Comparison of ENCODE assay signal across 21 cellular contexts in the genomic region with DNA sequence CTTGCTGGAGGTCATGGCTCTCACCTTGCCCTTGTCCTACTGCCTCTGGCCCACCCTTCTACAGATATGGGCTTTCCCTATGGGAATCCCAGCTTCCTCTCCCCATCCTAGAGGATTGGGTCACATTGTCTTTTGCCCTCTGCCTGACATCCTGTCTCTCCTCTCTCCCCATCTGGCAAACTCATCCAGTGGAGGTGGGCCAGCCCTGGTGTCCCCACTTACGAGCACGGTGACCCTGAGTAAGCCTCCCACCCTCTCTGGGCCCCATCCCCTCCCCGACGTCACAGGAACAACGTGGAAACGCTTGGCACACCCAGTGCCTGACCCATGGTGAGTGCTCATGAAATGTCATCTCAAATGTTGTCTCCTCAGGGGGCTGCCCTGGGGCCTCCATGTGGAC. TPM values are rescaled to one million over a fixed set of nuclear protein-coding genes. Genes with fewer than 3 reads are reported as not detected.
A peak's percentile ranks its signal among the peaks of the same experiment; 100 is the strongest.
DNase-seq lines count a peak whose midpoint lies in the region; ATAC-seq and TF ChIP-seq lines count a peak whose summit lies in the region.
"Had no signal": no experiment of that assay in that cellular context is flagged by ENCODE, and none has a peak within 500 bp of the region (broad histone marks: within the 10 kb centered on the region; RNA-seq: fewer than 3 reads in every experiment).

No MANE protein-coding gene starts in this region.

- peaks cover 98% of the 10 kb centered on the region for H3K4me1 ChIP-seq in BLaER1
- peaks cover 80% of the 10 kb centered on the region for H3K4me1 ChIP-seq in CD8-positive, alpha-beta T cell (ENCODE audit: insufficient read depth, low read length)
- H3K4me1 ChIP-seq in naive thymus-derived CD4-positive, alpha-beta T cell (ENCODE audit: control insufficient read depth in 2 of 2, insufficient read depth in 2 of 2, low read length in 2 of 2) = peaks cover 58 to 85% of the 10 kb centered on the region in 2 donors
- H3K4me1 ChIP-seq: adrenal gland had no signal

- no peak overlapping the region for H3K4me3 Mint-ChIP-seq in CD8-positive, alpha-beta T cell
- H3K4me3 Mint-ChIP-seq in T-helper 17 cell = no peak overlapping the region
- peak overlapping the region in 3 of 10 donors; percentile 9 to 48 (median 42) for H3K4me3 Mint-ChIP-seq in naive thymus-derived CD4-positive, alpha-beta T cell
- no peak overlapping the region for H3K4me3 Mint-ChIP-seq in activated T-helper 2 cell treated with anti-CD3 and anti-CD28 coated beads, Interferon-gamma antibody, Interleukin-2, Interleukin-4, amounts not matched to agents 10 μg/mL and 5 μg/mL and 100 μg/mL, durations not matched to agents 14 hours and 24 hours and 36 hours (ENCODE audit: low read depth)
- H3K4me3 Mint-ChIP-seq: natural killer cell treated with Interleukin-12 subunit alpha and Interleukin-12 subunit beta and Interleukin-15 and Interleukin-18, amount 100 ng/mL, for 72 hours had no signal

- H3K9me3 ChIP-seq in BLaER1 (no peaks in the 10 kb centered on the region), T-helper 17 cell (ENCODE audit: control insufficient read depth, low read length, poor library complexity, severe bottlenecking) (no peaks in the 10 kb centered on the region)
- H3K9me3 ChIP-seq in CD8-positive, alpha-beta T cell (ENCODE audit: low read length) = no peaks in the 10 kb centered on the region
- H3K9me3 ChIP-seq in naive thymus-derived CD4-positive, alpha-beta T cell (ENCODE audit: control insufficient read depth in 2 of 3, low read length in 3 of 3) = no peaks in the 10 kb centered on the region
- H3K9me3 ChIP-seq: adrenal gland, transverse colon had no signal

- 0 out of 2 replicates have a peak, but pooled peaks cover 10% of the 10 kb centered on the region for H3K36me3 ChIP-seq in BLaER1
- H3K36me3 ChIP-seq in CD8-positive, alpha-beta T cell (ENCODE audit: insufficient read depth, low read length) = no peaks in the 10 kb centered on the region
- H3K36me3 ChIP-seq in naive thymus-derived CD4-positive, alpha-beta T cell (ENCODE audit: control insufficient read depth in 2 of 3, insufficient read depth in 3 of 3, low read length in 3 of 3) = no peaks in the 10 kb centered on the region
- H3K36me3 ChIP-seq: adrenal gland, brain microvascular endothelial cell, transverse colon had no signal

- no peaks in the 10 kb centered on the region for H3K36me3 Mint-ChIP-seq in CD8-positive, alpha-beta T cell
- no peaks in the 10 kb centered on the region for H3K36me3 Mint-ChIP-seq in T-helper 17 cell (ENCODE audit: low read depth)
- H3K36me3 Mint-ChIP-seq in naive thymus-derived CD4-positive, alpha-beta T cell = peaks cover 0 to 1% (median 0%) of the 10 kb centered on the region in 5 donors
- no peaks in the 10 kb centered on the region for H3K36me3 Mint-ChIP-seq in activated T-helper 2 cell treated with anti-CD3 and anti-CD28 coated beads, Interferon-gamma antibody, Interleukin-2, Interleukin-4, amounts not matched to agents 10 μg/mL and 5 μg/mL and 100 μg/mL, durations not matched to agents 14 hours and 24 hours and 36 hours (ENCODE audit: low read depth)

- H3K4me1 Mint-ChIP-seq in CD8-positive, alpha-beta T cell (ENCODE audit: low read depth) = peaks cover 94% of the 10 kb centered on the region
- peaks cover 78% of the 10 kb centered on the region for H3K4me1 Mint-ChIP-seq in T-helper 17 cell
- peaks cover 61 to 98% (median 90%) of the 10 kb centered on the region in 7 donors for H3K4me1 Mint-ChIP-seq in naive thymus-derived CD4-positive, alpha-beta T cell
- peaks cover 70% of the 10 kb centered on the region for H3K4me1 Mint-ChIP-seq in activated T-helper 2 cell treated with anti-CD3 and anti-CD28 coated beads, Interferon-gamma antibody, Interleukin-2, Interleukin-4, amounts not matched to agents 10 μg/mL and 5 μg/mL and 100 μg/mL, durations not matched to agents 14 hours and 24 hours and 36 hours (ENCODE audit: low read depth)

- no peak for TF ChIP-seq CTCF in CD8-positive, alpha-beta T cell (IDR thresholded peaks at IDR 0.05)

- H3K27ac ChIP-seq in BLaER1 = peak overlapping the region; percentile 95
- no peak overlapping the region for H3K27ac ChIP-seq in CD8-positive, alpha-beta T cell (ENCODE audit: low read depth, low read length)
- peak overlapping the region; percentile 71 for H3K27ac ChIP-seq in naive thymus-derived CD4-positive, alpha-beta T cell (ENCODE audit: low read depth, low read length)
- H3K27ac ChIP-seq: adrenal gland, brain microvascular endothelial cell, C4-2B, SK-N-MC, transverse colon had no signal

- H4K20me1 ChIP-seq in BLaER1 = no peaks in the 10 kb centered on the region

- H3K27ac Mint-ChIP-seq in CD8-positive, alpha-beta T cell = peak overlapping the region; percentile 90
- peak overlapping the region; percentile 95 for H3K27ac Mint-ChIP-seq in T-helper 17 cell
- peak overlapping the region in 8 of 9 donors; percentile 84 to 98 (median 94) for H3K27ac Mint-ChIP-seq in naive thymus-derived CD4-positive, alpha-beta T cell
- H3K27ac Mint-ChIP-seq in activated T-helper 2 cell treated with anti-CD3 and anti-CD28 coated beads, Interferon-gamma antibody, Interleukin-2, Interleukin-4, amounts not matched to agents 10 μg/mL and 5 μg/mL and 100 μg/mL, durations not matched to agents 14 hours and 24 hours and 36 hours = no peak overlapping the region

- 0 out of 2 replicates have a peak overlapping the region, but pooled peaks have one; percentile 31 for H3K9ac ChIP-seq in BLaER1

- H3K9me3 Mint-ChIP-seq in CD8-positive, alpha-beta T cell = no peaks in the 10 kb centered on the region
- H3K9me3 Mint-ChIP-seq in naive thymus-derived CD4-positive, alpha-beta T cell = peaks cover 0 to 2% (median 0%) of the 10 kb centered on the region in 11 donors
- H3K9me3 Mint-ChIP-seq in activated T-helper 2 cell treated with anti-CD3 and anti-CD28 coated beads, Interferon-gamma antibody, Interleukin-2, Interleukin-4, amounts not matched to agents 10 μg/mL and 5 μg/mL and 100 μg/mL, durations not matched to agents 14 hours and 24 hours and 36 hours = no peaks in the 10 kb centered on the region
- H3K9me3 Mint-ChIP-seq: natural killer cell treated with Interleukin-12 subunit alpha and Interleukin-12 subunit beta and Interleukin-15 and Interleukin-18, amount 100 ng/mL, for 72 hours had no signal

- no peak overlapping the region for H3K4me3 ChIP-seq in BLaER1
- no peak overlapping the region for H3K4me3 ChIP-seq in CD8-positive, alpha-beta T cell (ENCODE audit: low read depth, low read length)
- no peak overlapping the region for H3K4me3 ChIP-seq in naive thymus-derived CD4-positive, alpha-beta T cell (ENCODE audit: low read length)
- H3K4me3 ChIP-seq: adrenal gland, SK-N-MC, skin epidermis, transverse colon had no signal

- peak overlapping the region; percentile 84 for H3K4me2 ChIP-seq in BLaER1

- CTCF ChIA-PET in CD8-positive, alpha-beta T cell (lab: Charles Lee) = interaction anchor here (1.7 to 3.5 kb wide), 2 partner anchors 19 to 57 kb away, joined by 4 to 19 read pairs; no protein-coding TSS in a partner anchor
- CTCF ChIA-PET in naive thymus-derived CD4-positive, alpha-beta T cell (lab: Charles Lee) = interaction anchor here (2.0 kb wide), 1 partner anchor 22 kb away, joined by 4 read pairs; no protein-coding TSS in a partner anchor

- DNase-seq in CD8-positive, alpha-beta T cell = no peak
- no peak for DNase-seq in T-helper 17 cell
- DNase-seq in naive thymus-derived CD4-positive, alpha-beta T cell = no peak
- DNase-seq in activated T-helper 2 cell treated with anti-CD3 and anti-CD28 coated beads, Interferon-gamma antibody, Interleukin-2, Interleukin-4, amounts not matched to agents 10 μg/mL and 5 μg/mL and 100 μg/mL, durations not matched to agents 14 hours and 24 hours and 36 hours (ENCODE audit: low spot score) = no peak
- DNase-seq: activated CD4-positive, alpha-beta T cell treated with anti-CD3 and anti-CD28 coated beads for 4 hours; adrenal gland; brain microvascular endothelial cell; GOT3; OCI-M1; retina; T-helper 2 cell; transverse colon had no signal

- H3K27me3 ChIP-seq in BLaER1 = no peaks in the 10 kb centered on the region
- H3K27me3 ChIP-seq in CD8-positive, alpha-beta T cell (ENCODE audit: insufficient read depth, low read length) = no peaks in the 10 kb centered on the region
- no peaks in the 10 kb centered on the region for H3K27me3 ChIP-seq in naive thymus-derived CD4-positive, alpha-beta T cell (ENCODE audit: control insufficient read depth in 2 of 2, insufficient read depth in 2 of 2, low read length in 2 of 2)
- H3K27me3 ChIP-seq: transverse colon had no signal

- intact Hi-C loops in CD8-positive, alpha-beta T cell (cut with DNase I, micrococcal nuclease) = loop anchor here in 1 of 2 experiments (2.0 kb wide), 1 partner anchor 15 kb away; no protein-coding TSS in a partner anchor
- intact Hi-C loops in naive thymus-derived CD4-positive, alpha-beta T cell (cut with micrococcal nuclease) = no loop called here
- intact Hi-C loops in activated T-helper 2 cell treated with anti-CD3 and anti-CD28 coated beads, Interferon-gamma antibody, Interleukin-2, Interleukin-4, amounts not matched to agents 10 μg/mL and 5 μg/mL and 100 μg/mL, durations not matched to agents 14 hours and 24 hours and 36 hours (cut with micrococcal nuclease) = loop anchor here (2.0 kb wide), 1 partner anchor 25 kb away; no protein-coding TSS in a partner anchor

- no peak for ATAC-seq in CD8-positive, alpha-beta T cell
- no peak for ATAC-seq in T-helper 17 cell
- no peak for ATAC-seq in naive thymus-derived CD4-positive, alpha-beta T cell
- ATAC-seq in GM21381 (IDR thresholded peaks at IDR 0.05; ENCODE audit: unreplicated experiment) = no peak
- ATAC-seq in GM19023 (IDR thresholded peaks at IDR 0.05; ENCODE audit: unreplicated experiment) = no peak
- ATAC-seq: HepG2; left lobe of liver; natural killer cell treated with Interleukin-12 subunit alpha and Interleukin-12 subunit beta and Interleukin-15 and Interleukin-18, amount 100 ng/mL, for 72 hours had no signal

- POLR2A ChIA-PET in CD8-positive, alpha-beta T cell (lab: Charles Lee) = interaction anchor here (4.7 kb wide), 1 partner anchor 57 kb away, joined by 37 read pairs; the partner anchor contains the start of gene ID3
- POLR2A ChIA-PET in naive thymus-derived CD4-positive, alpha-beta T cell (lab: Charles Lee) = interaction anchor here (36.4 kb wide), 1 partner anchor 39 kb away, joined by 1267 read pairs; the partner anchor contains the start of gene ID3

- H3K27me3 Mint-ChIP-seq in CD8-positive, alpha-beta T cell (ENCODE audit: low read depth) = no peaks in the 10 kb centered on the region
- H3K27me3 Mint-ChIP-seq in T-helper 17 cell = no peaks in the 10 kb centered on the region
- H3K27me3 Mint-ChIP-seq in naive thymus-derived CD4-positive, alpha-beta T cell = peaks cover 0 to 6% (median 0%) of the 10 kb centered on the region in 5 donors
- no peaks in the 10 kb centered on the region for H3K27me3 Mint-ChIP-seq in activated T-helper 2 cell treated with anti-CD3 and anti-CD28 coated beads, Interferon-gamma antibody, Interleukin-2, Interleukin-4, amounts not matched to agents 10 μg/mL and 5 μg/mL and 100 μg/mL, durations not matched to agents 14 hours and 24 hours and 36 hours (ENCODE audit: low read depth)

RNA-seq across cellular contexts. Expression of gene ID3, which starts 56.1 kb away (rescaled TPM):
- 10 to 100 TPM; 44.2 to 48.1 TPM for total RNA-seq in CD8-positive, alpha-beta T cell
- total RNA-seq in T-helper 17 cell = 10 to 100 TPM in 1 of 2 donors, 1 to 10 TPM in 1; 8.6 to 10.7 TPM
- 10 to 100 TPM; 14.8 to 89.4 (median 34.1) TPM for total RNA-seq in naive thymus-derived CD4-positive, alpha-beta T cell
- polyA plus RNA-seq in naive thymus-derived CD4-positive, alpha-beta T cell = 10 to 100 TPM; 13.0 to 28.3 TPM
- total RNA-seq in activated T-helper 2 cell treated with anti-CD3 and anti-CD28 coated beads, Interferon-gamma antibody, Interleukin-2, Interleukin-4, amounts not matched to agents 10 μg/mL and 5 μg/mL and 100 μg/mL, durations not matched to agents 14 hours and 24 hours and 36 hours = 24.7 and 26.9 TPM in 2 replicates
